Comparison of ENCODE assay signal across 12 cellular contexts in genomic region chr17:17675925-17676534, GRCh38. TPM values are rescaled to one million over a fixed set of nuclear protein-coding genes. Genes with fewer than 3 reads are reported as not detected.
DNase-seq lines count a peak whose midpoint lies in the region; ATAC-seq and TF ChIP-seq lines count a peak whose summit lies in the region.
"Had no signal": no experiment of that assay in that cellular context is flagged by ENCODE, and none has a peak within 500 bp of the region (broad histone marks: within the 10 kb centered on the region; RNA-seq: fewer than 3 reads in every experiment).

No MANE protein-coding gene starts in this region.

- no peaks in the 10 kb centered on the region for H3K9me3 Mint-ChIP-seq in activated naive CD8-positive, alpha-beta T cell (ENCODE audit: low read depth)
- H3K9me3 Mint-ChIP-seq in activated naive CD8-positive, alpha-beta T cell treated with anti-CD3 and anti-CD28 coated beads, Interleukin-2, amount 50 U/mL, for 24 hours, result no peaks in the 10 kb centered on the region
- H3K9me3 Mint-ChIP-seq: stimulated activated naive CD8-positive, alpha-beta T cell treated with anti-CD3 and anti-CD28 coated beads, Interleukin-15, Interleukin-2, amounts not matched to agents 100 ng/mL and 50 ng/mL, for 24 hours had no signal

- H3K4me3 ChIP-seq in Panc1 (ENCODE audit: low read depth in 2 of 2, low read length in 2 of 2), result no peak overlapping the region
- H3K4me3 ChIP-seq in tibial nerve, result no peak overlapping the region
- H3K4me3 ChIP-seq in WERI-Rb-1 (ENCODE audit: low read depth, low read length), result no peak overlapping the region
- H3K4me3 ChIP-seq: psoas muscle had no signal

- H3K4me1 ChIP-seq in Panc1 (ENCODE audit: control insufficient read depth, insufficient read depth, low read length), result peaks cover 10% of the 10 kb centered on the region; the same call in 1 of the 2 replicates
- H3K4me1 ChIP-seq in tibial nerve, result peaks cover 0 to 5% (median 0%) of the 10 kb centered on the region in 4 donors

- H3K27ac Mint-ChIP-seq in activated naive CD8-positive, alpha-beta T cell, result peak overlapping the region; percentile 50
- no peak overlapping the region for H3K27ac Mint-ChIP-seq in activated naive CD8-positive, alpha-beta T cell treated with anti-CD3 and anti-CD28 coated beads, Interleukin-2, amount 50 U/mL, for 24 hours
- H3K27ac Mint-ChIP-seq: stimulated activated naive CD8-positive, alpha-beta T cell treated with anti-CD3 and anti-CD28 coated beads, Interleukin-15, Interleukin-2, amounts not matched to agents 100 ng/mL and 50 ng/mL, for 24 hours had no signal

- no peak for ATAC-seq in activated naive CD8-positive, alpha-beta T cell treated with anti-CD3 and anti-CD28 coated beads, Interleukin-2, amount 50 U/mL, for 24 hours
- ATAC-seq in Panc1 (peak; percentile 75), HG02981 (IDR thresholded peaks at IDR 0.05; ENCODE audit: unreplicated experiment) (no peak)
- ATAC-seq: psoas muscle had no signal

- peak overlapping the region; percentile 27 for H3K4me3 Mint-ChIP-seq in activated naive CD8-positive, alpha-beta T cell
- H3K4me3 Mint-ChIP-seq in activated naive CD8-positive, alpha-beta T cell treated with anti-CD3 and anti-CD28 coated beads, Interleukin-2, amount 50 U/mL, for 24 hours, result no peak overlapping the region
- H3K4me3 Mint-ChIP-seq: stimulated activated naive CD8-positive, alpha-beta T cell treated with anti-CD3 and anti-CD28 coated beads, Interleukin-15, Interleukin-2, amounts not matched to agents 100 ng/mL and 50 ng/mL, for 24 hours had no signal

- TF ChIP-seq CTCF in Panc1 (IDR thresholded peaks at IDR 0.05) (no peak), tibial nerve (IDR thresholded peaks at IDR 0.05) (no peak), WERI-Rb-1 (IDR thresholded peaks at IDR 0.05; ENCODE audit: low read depth, low read length) (no peak)

- DNase-seq in activated naive CD8-positive, alpha-beta T cell treated with anti-CD3 and anti-CD28 coated beads, Interleukin-2, amount 50 U/mL, for 24 hours, result no peak
- DNase-seq in Panc1 (ENCODE audit: low read depth, low spot score) (no peak), epithelial cell of prostate (ENCODE audit: low read depth, low spot score) (peak; percentile 91), NCI-H1105 treated with DMSO at 0.1 percent for 48 hours (lab: John Stamatoyannopoulos, UW) (no peak), tibial nerve (ENCODE audit: low spot score in 2 of 2) (no peak), WERI-Rb-1 (no peak)
- DNase-seq: activated effector memory CD4-positive, alpha-beta T cell treated with anti-CD3 and anti-CD28 coated beads, Interleukin-2, amount 50 U/mL, for 16 hours; GF-D8 had no signal

- no peak for TF ChIP-seq POLR2A in tibial nerve (IDR thresholded peaks at IDR 0.05)

- POLR2A ChIA-PET in Panc1 (lab: Charles Lee), result no interaction called here

- no peaks in the 10 kb centered on the region for H3K27me3 ChIP-seq in Panc1 (ENCODE audit: control insufficient read depth, insufficient read depth, low read length)
- no peaks in the 10 kb centered on the region for H3K27me3 ChIP-seq in tibial nerve
- no peaks in the 10 kb centered on the region for H3K27me3 ChIP-seq in WERI-Rb-1 (ENCODE audit: insufficient read depth, low read depth, severe bottlenecking)

- BruUV-seq in Panc1 (replicated peaks; lab: Mats Ljungman, UMichigan), result no TSS peak

- H3K4me1 Mint-ChIP-seq in activated naive CD8-positive, alpha-beta T cell (ENCODE audit: low read depth), result peaks cover 41% of the 10 kb centered on the region
- peaks cover 24% of the 10 kb centered on the region for H3K4me1 Mint-ChIP-seq in activated naive CD8-positive, alpha-beta T cell treated with anti-CD3 and anti-CD28 coated beads, Interleukin-2, amount 50 U/mL, for 24 hours

- no peak overlapping the region for H3K27ac ChIP-seq in Panc1 (ENCODE audit: low read length)
- H3K27ac ChIP-seq in epithelial cell of prostate, result peak overlapping the region; percentile 85
- H3K27ac ChIP-seq in tibial nerve, result no peak overlapping the region
- no peak overlapping the region for H3K27ac ChIP-seq in WERI-Rb-1
- H3K27ac ChIP-seq: psoas muscle had no signal

- H3K36me3 ChIP-seq in Panc1 (ENCODE audit: control insufficient read depth, insufficient read depth, low read length), result no peaks in the 10 kb centered on the region
- no peaks in the 10 kb centered on the region for H3K36me3 ChIP-seq in tibial nerve
- H3K36me3 ChIP-seq in WERI-Rb-1, result no peaks in the 10 kb centered on the region

- 66 to 67% methylated on average over 10 to 11 of the region's 11 CpGs for WGBS in tibial nerve, 2 donors

- CTCF ChIA-PET in Panc1 (lab: Charles Lee), result no interaction called here

- in situ Hi-C loops in Panc1 (cut with HindIII; ENCODE audit: low pct_unique_long_range_greater_than_20kb, low sequenced_read_pairs), result no loop called here

- intact Hi-C loops in Panc1 (cut with micrococcal nuclease; ENCODE audit: unreplicated experiment), result no loop called here

- no peak for TF ChIP-seq EP300 in tibial nerve (IDR thresholded peaks at IDR 0.05)

- no peaks in the 10 kb centered on the region for H3K27me3 Mint-ChIP-seq in activated naive CD8-positive, alpha-beta T cell
- H3K27me3 Mint-ChIP-seq in activated naive CD8-positive, alpha-beta T cell treated with anti-CD3 and anti-CD28 coated beads, Interleukin-2, amount 50 U/mL, for 24 hours, result no peaks in the 10 kb centered on the region
- H3K27me3 Mint-ChIP-seq: stimulated activated naive CD8-positive, alpha-beta T cell treated with anti-CD3 and anti-CD28 coated beads, Interleukin-15, Interleukin-2, amounts not matched to agents 100 ng/mL and 50 ng/mL, for 24 hours had no signal

- no peaks in the 10 kb centered on the region for H3K36me3 Mint-ChIP-seq in activated naive CD8-positive, alpha-beta T cell
- H3K36me3 Mint-ChIP-seq in activated naive CD8-positive, alpha-beta T cell treated with anti-CD3 and anti-CD28 coated beads, Interleukin-2, amount 50 U/mL, for 24 hours (ENCODE audit: low read depth), result no peaks in the 10 kb centered on the region

- H3K9me3 ChIP-seq in Panc1 (ENCODE audit: control insufficient read depth, insufficient read depth, low read depth, low read length) (no peaks in the 10 kb centered on the region), tibial nerve (no peaks in the 10 kb centered on the region), WERI-Rb-1 (ENCODE audit: severe bottlenecking) (no peaks in the 10 kb centered on the region)
- H3K9me3 ChIP-seq: psoas muscle had no signal

RNA-seq across cellular contexts. Expression of gene RAI1, which starts 5.2 kb away (rescaled TPM):
- 51.0 TPM for total RNA-seq in Panc1 (2021; ENCODE audit: unreplicated experiment)
- 39.2 TPM for polyA plus RNA-seq in Panc1 (2012; ENCODE audit: insufficient read length)
- 10 to 100 TPM; 32.9 to 52.7 (median 45.9) TPM for total RNA-seq in tibial nerve
